Comparison of ENCODE assay signal across 19 cellular contexts in the genomic region with DNA sequence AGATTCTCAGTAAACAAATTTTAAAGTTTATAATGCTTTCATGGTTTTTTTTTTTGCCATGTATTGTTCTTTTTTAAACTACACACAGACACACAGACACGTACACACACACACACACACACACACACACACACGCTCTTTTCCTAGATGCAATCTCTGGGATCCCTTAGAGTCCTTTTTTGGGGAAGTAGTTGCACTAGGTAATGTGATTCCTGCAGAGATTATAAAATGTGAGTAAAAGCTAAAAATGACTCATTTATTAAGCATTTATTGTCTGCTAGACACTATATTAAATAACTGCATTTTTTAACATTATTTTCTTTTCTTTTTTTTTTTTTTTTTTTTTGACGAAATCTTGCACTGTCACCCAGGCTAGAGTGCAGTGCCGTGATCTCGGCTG.
"Had no signal": no experiment of that assay in that cellular context is flagged by ENCODE, and none has a peak within 500 bp of the region (broad histone marks: within the 10 kb centered on the region; RNA-seq: fewer than 3 reads in every experiment).

No MANE protein-coding gene starts in this region.

- H3K9me3 Mint-ChIP-seq: activated naive CD4-positive, alpha-beta T cell treated with anti-CD3 and anti-CD28 coated beads for 36 hours; activated naive CD8-positive, alpha-beta T cell treated with anti-CD3 and anti-CD28 coated beads, Interleukin-2, amount 10 ng/mL, durations not matched to agents 7 days and 5 days; activated T-cell treated with anti-CD3 and anti-CD28 coated beads, Interleukin-2, amount 50 U/mL, for 24 hours; memory B cell; stimulated activated effector memory CD8-positive, alpha-beta T cell treated with anti-CD3 and anti-CD28 coated beads, Interleukin-12 subunit alpha, Interleukin-12 subunit beta, amount 100 ng/mL, for 72 hours; stimulated activated naive CD8-positive, alpha-beta T cell treated with anti-CD3 and anti-CD28 coated beads, Interleukin-15, amount 100 ng/mL, for 72 hours had no signal

- DNase-seq: activated CD4-positive, alpha-beta T cell treated with anti-CD3 and anti-CD28 coated beads for 36 hours; activated CD4-positive, alpha-beta T cell treated with anti-CD3 and anti-CD28 coated beads, Interleukin-2, amount 50 U/mL, for 4 hours; activated CD8-positive, alpha-beta memory T cell treated with anti-CD3 and anti-CD28 coated beads for 24 hours; activated CD8-positive, alpha-beta memory T cell treated with anti-CD3 and anti-CD28 coated beads, Interleukin-2, amount 50 U/mL, for 4 hours; activated naive CD4-positive, alpha-beta T cell treated with anti-CD3 and anti-CD28 coated beads for 36 hours; activated naive CD8-positive, alpha-beta T cell treated with anti-CD3 and anti-CD28 coated beads, Interleukin-2, amount 10 ng/mL, durations not matched to agents 7 days and 5 days; activated T-cell treated with anti-CD3 and anti-CD28 coated beads, Interleukin-2, amount 50 U/mL, for 24 hours; amniotic stem cell; cerebellar nuclear complex; foreskin melanocyte; right cardiac atrium; stimulated activated CD4-positive, alpha-beta T cell treated with anti-CD3 and anti-CD28 coated beads, Interleukin-1b, Interleukin-23, amount 100 ng/mL, for 48 hours; stimulated activated naive CD8-positive, alpha-beta T cell treated with anti-CD3 and anti-CD28 coated beads, Interleukin-15, amount 100 ng/mL, for 72 hours; T-helper 1 cell; tibial artery had no signal

- H3K27ac Mint-ChIP-seq: activated CD4-positive, alpha-beta T cell treated with anti-CD3 and anti-CD28 coated beads for 36 hours; activated naive CD4-positive, alpha-beta T cell treated with anti-CD3 and anti-CD28 coated beads for 36 hours; activated naive CD8-positive, alpha-beta T cell treated with anti-CD3 and anti-CD28 coated beads, Interleukin-2, amount 10 ng/mL, durations not matched to agents 7 days and 5 days; activated T-cell treated with anti-CD3 and anti-CD28 coated beads, Interleukin-2, amount 50 U/mL, for 24 hours; memory B cell; nephron; stimulated activated effector memory CD8-positive, alpha-beta T cell treated with anti-CD3 and anti-CD28 coated beads, Interleukin-12 subunit alpha, Interleukin-12 subunit beta, amount 100 ng/mL, for 72 hours had no signal

- H3K4me1 Mint-ChIP-seq: activated CD4-positive, alpha-beta T cell treated with anti-CD3 and anti-CD28 coated beads for 36 hours; activated naive CD8-positive, alpha-beta T cell treated with anti-CD3 and anti-CD28 coated beads, Interleukin-2, amount 10 ng/mL, durations not matched to agents 7 days and 5 days; memory B cell; nephron; stimulated activated effector memory CD8-positive, alpha-beta T cell treated with anti-CD3 and anti-CD28 coated beads, Interleukin-12 subunit alpha, Interleukin-12 subunit beta, amount 100 ng/mL, for 72 hours; stimulated activated naive CD8-positive, alpha-beta T cell treated with anti-CD3 and anti-CD28 coated beads, Interleukin-15, amount 100 ng/mL, for 72 hours had no signal

- ATAC-seq: activated CD4-positive, alpha-beta T cell treated with anti-CD3 and anti-CD28 coated beads for 36 hours; right cardiac atrium; stimulated activated effector memory CD8-positive, alpha-beta T cell treated with anti-CD3 and anti-CD28 coated beads, Interleukin-12 subunit alpha, Interleukin-12 subunit beta, amount 100 ng/mL, for 72 hours; stimulated activated naive CD8-positive, alpha-beta T cell treated with anti-CD3 and anti-CD28 coated beads, Interleukin-15, amount 100 ng/mL, for 72 hours had no signal

- H3K4me3 ChIP-seq: hepatocyte, tibial artery had no signal

- H3K4me3 Mint-ChIP-seq: activated CD4-positive, alpha-beta T cell treated with anti-CD3 and anti-CD28 coated beads for 36 hours; activated naive CD4-positive, alpha-beta T cell treated with anti-CD3 and anti-CD28 coated beads for 36 hours; activated naive CD8-positive, alpha-beta T cell treated with anti-CD3 and anti-CD28 coated beads, Interleukin-2, amount 10 ng/mL, durations not matched to agents 7 days and 5 days; activated T-cell treated with anti-CD3 and anti-CD28 coated beads, Interleukin-2, amount 50 U/mL, for 24 hours; memory B cell; nephron; stimulated activated effector memory CD8-positive, alpha-beta T cell treated with anti-CD3 and anti-CD28 coated beads, Interleukin-12 subunit alpha, Interleukin-12 subunit beta, amount 100 ng/mL, for 72 hours; stimulated activated naive CD8-positive, alpha-beta T cell treated with anti-CD3 and anti-CD28 coated beads, Interleukin-15, amount 100 ng/mL, for 72 hours had no signal

- H3K27me3 Mint-ChIP-seq: activated CD4-positive, alpha-beta T cell treated with anti-CD3 and anti-CD28 coated beads for 36 hours; activated naive CD8-positive, alpha-beta T cell treated with anti-CD3 and anti-CD28 coated beads, Interleukin-2, amount 10 ng/mL, durations not matched to agents 7 days and 5 days; activated T-cell treated with anti-CD3 and anti-CD28 coated beads, Interleukin-2, amount 50 U/mL, for 24 hours; memory B cell; stimulated activated naive CD8-positive, alpha-beta T cell treated with anti-CD3 and anti-CD28 coated beads, Interleukin-15, amount 100 ng/mL, for 72 hours had no signal
